Comparison of ENCODE assay signal across 11 cellular contexts in the genomic region with DNA sequence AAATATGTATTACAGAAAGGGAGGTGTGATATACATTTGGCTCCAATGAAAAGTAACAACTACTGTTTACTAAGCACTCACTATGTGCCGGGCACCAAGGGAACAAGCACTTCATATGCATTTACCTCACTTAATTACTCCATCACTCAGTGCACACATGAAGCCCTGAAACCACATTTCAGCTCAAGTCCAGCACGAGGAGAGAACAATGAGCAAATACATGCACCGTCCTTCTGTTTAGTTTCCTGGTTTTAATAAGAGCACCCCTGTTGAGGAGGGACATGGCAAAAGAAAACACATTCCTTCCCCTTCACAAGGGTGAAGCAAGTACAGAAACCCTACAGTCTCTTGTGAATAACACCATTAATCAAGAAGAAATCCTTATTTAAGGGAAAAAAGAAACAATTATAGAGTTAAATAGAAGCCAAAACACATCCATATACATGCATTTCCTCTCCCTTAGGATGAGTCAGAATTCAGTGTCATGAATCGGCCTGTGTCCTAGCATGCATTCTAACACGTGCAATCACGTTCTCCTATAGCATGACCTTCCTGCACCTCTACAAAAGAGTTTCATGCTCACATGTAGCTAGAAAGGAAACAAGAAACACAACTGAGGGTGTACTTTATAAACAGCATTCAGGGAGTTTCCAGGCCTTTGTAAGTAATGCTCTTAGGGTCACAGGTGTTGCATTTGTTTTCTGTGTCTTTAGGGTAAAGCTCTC.
DNase-seq lines count a peak whose midpoint lies in the region; ATAC-seq, FAIRE-seq and TF ChIP-seq lines count a peak whose summit lies in the region.
"Had no signal": no experiment of that assay in that cellular context is flagged by ENCODE, and none has a peak within 500 bp of the region (broad histone marks: within the 10 kb centered on the region; RNA-seq: fewer than 3 reads in every experiment).

No MANE protein-coding gene starts in this region.

- peak; percentile 96 for FAIRE-seq in GM12892 (lab: Jason Lieb, UNC)
- FAIRE-seq: HepG2 had no signal

- in situ Hi-C loops in SK-MEL-5 (cut with HindIII; ENCODE audit: low pct_unique_long_range_greater_than_20kb, low sequenced_read_pairs), result no loop called here

- DNase-seq in GM12892 (ENCODE audit: insufficient read length), result no peak
- DNase-seq in SK-MEL-5 (ENCODE audit: low read depth, low spot score), result peak; percentile 89
- peak; percentile 24 to 78 for DNase-seq in lung microvascular endothelial cell (ENCODE audit: low read depth in 2 of 2)
- DNase-seq in NOMO-1 treated with dmso at 0.1 percent for 144 hours (lab: John Stamatoyannopoulos, UW; ENCODE audit: unreplicated experiment), result no peak
- no peak for DNase-seq in cerebellum (ENCODE audit: low spot score)
- no peak for DNase-seq in NCI-H82 (lab: John Stamatoyannopoulos, UW)
- DNase-seq in AG08396 (ENCODE audit: low spot score), result no peak
- DNase-seq: activated CD4-positive, alpha-beta memory T cell treated with anti-CD3 and anti-CD28 coated beads for 36 hours; caudate nucleus had no signal

- TF ChIP-seq POLR2A in GM12892 (IDR thresholded peaks at IDR 0.05; ENCODE audit: low read depth, low read length), result no peak

- peak; percentile 78 for ATAC-seq in HG02852 (IDR thresholded peaks at IDR 0.05; ENCODE audit: unreplicated experiment)
- ATAC-seq: HepG2 had no signal

Comparison
In these comparisons a context has a peak if more than half of its experiments do, and no peak if none do; other contexts are left out.
1. DNase-seq: peak in SK-MEL-5 (single experiment) and lung microvascular endothelial cell (2 of 2); none in GM12892 (single experiment), NOMO-1 treated with dmso at 0.1 percent for 144 hours (single experiment), cerebellum (single experiment), NCI-H82 (single experiment) and AG08396 (single experiment).